ENCODE assay signal across 10 cellular contexts in the genomic region with DNA sequence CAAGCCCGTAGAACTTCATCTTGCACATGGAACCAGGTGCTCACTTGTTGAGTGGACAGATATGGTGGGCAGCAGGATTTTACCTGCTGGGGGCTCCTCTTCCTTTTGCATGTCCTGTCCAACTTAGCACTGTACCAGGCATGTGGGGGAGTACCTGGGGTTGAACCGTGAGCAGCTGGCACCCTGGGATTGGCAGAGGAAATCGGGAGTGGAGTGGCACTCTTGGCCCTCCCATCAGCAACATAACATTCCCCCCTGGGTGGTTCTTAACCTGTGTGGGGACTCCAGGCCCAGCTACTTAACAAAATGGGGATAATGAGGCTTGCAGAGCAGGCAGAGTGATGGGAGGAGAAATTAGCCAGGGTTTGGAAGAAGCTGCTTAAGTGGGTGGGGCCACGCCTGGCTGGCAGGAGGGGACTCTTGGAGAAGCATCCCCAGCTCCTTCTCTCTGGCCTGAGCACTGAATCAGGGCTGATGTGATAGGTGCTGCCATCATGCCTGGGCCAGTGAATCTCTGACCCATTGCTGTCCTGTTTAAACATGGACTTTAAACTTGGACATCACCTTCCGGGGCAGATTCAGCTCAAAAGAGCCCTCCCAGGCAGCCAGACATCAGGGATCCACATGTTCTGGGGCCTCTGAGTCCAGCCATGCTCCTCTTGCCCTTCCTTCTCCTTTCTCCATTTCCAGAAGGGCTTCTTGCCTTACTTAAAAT. TPM values are rescaled to one million over a fixed set of nuclear protein-coding genes. Genes with fewer than 3 reads are reported as not detected.
DNase-seq lines count a peak whose midpoint lies in the region; ATAC-seq and TF ChIP-seq lines count a peak whose summit lies in the region.
"Had no signal": no experiment of that assay in that cellular context is flagged by ENCODE, and none has a peak within 500 bp of the region (broad histone marks: within the 10 kb centered on the region; RNA-seq: fewer than 3 reads in every experiment).

No MANE protein-coding gene starts in this region.

- TF ChIP-seq CTCF in left lung (IDR thresholded peaks at IDR 0.05) (no peak), stomach (IDR thresholded peaks at IDR 0.05) (no peak)

- no peak for TF ChIP-seq EP300 in stomach (IDR thresholded peaks at IDR 0.05)

- H3K9me3 Mint-ChIP-seq in activated T-cell treated with anti-CD3 and anti-CD28 coated beads, Interleukin-2, amount 50 U/mL, for 24 hours: no peaks in the 10 kb centered on the region
- no peaks in the 10 kb centered on the region for H3K9me3 Mint-ChIP-seq in activated T-helper 1 cell treated with anti-CD3 and anti-CD28 coated beads, Interleukin-12 subunit alpha, Interleukin-12 subunit beta, Interleukin-2, Interleukin-4 antibody, amounts not matched to agents 30 ng/mL and 10 ng/mL and 1 ng/mL, durations not matched to agents 14 hours and 24 hours and 36 hours
- H3K9me3 Mint-ChIP-seq: activated B cell treated with CpG ODN at 0.5 μM for 24 hours had no signal

- no peak for ATAC-seq in left lung
- ATAC-seq in GM18502 (IDR thresholded peaks at IDR 0.05; ENCODE audit: poor library complexity, unreplicated experiment): no peak
- ATAC-seq in HG03159 (IDR thresholded peaks at IDR 0.05; ENCODE audit: unreplicated experiment): no peak

- H3K36me3 Mint-ChIP-seq in activated T-cell treated with anti-CD3 and anti-CD28 coated beads, Interleukin-2, amount 50 U/mL, for 24 hours (ENCODE audit: low read depth): no peaks in the 10 kb centered on the region
- H3K36me3 Mint-ChIP-seq in activated T-helper 1 cell treated with anti-CD3 and anti-CD28 coated beads, Interleukin-12 subunit alpha, Interleukin-12 subunit beta, Interleukin-2, Interleukin-4 antibody, amounts not matched to agents 30 ng/mL and 10 ng/mL and 1 ng/mL, durations not matched to agents 14 hours and 24 hours and 36 hours (ENCODE audit: low read depth): peaks cover 69% of the 10 kb centered on the region

- TF ChIP-seq POLR2A in stomach (IDR thresholded peaks at IDR 0.05): no peak

- peak overlapping the region; percentile 37 for H3K4me3 Mint-ChIP-seq in activated T-cell treated with anti-CD3 and anti-CD28 coated beads, Interleukin-2, amount 50 U/mL, for 24 hours
- no peak overlapping the region for H3K4me3 Mint-ChIP-seq in activated T-helper 1 cell treated with anti-CD3 and anti-CD28 coated beads, Interleukin-12 subunit alpha, Interleukin-12 subunit beta, Interleukin-2, Interleukin-4 antibody, amounts not matched to agents 30 ng/mL and 10 ng/mL and 1 ng/mL, durations not matched to agents 14 hours and 24 hours and 36 hours
- H3K4me3 Mint-ChIP-seq: activated B cell treated with CpG ODN at 0.5 μM for 24 hours had no signal

- H3K27me3 Mint-ChIP-seq in activated T-cell treated with anti-CD3 and anti-CD28 coated beads, Interleukin-2, amount 50 U/mL, for 24 hours: no peaks in the 10 kb centered on the region
- H3K27me3 Mint-ChIP-seq in activated T-helper 1 cell treated with anti-CD3 and anti-CD28 coated beads, Interleukin-12 subunit alpha, Interleukin-12 subunit beta, Interleukin-2, Interleukin-4 antibody, amounts not matched to agents 30 ng/mL and 10 ng/mL and 1 ng/mL, durations not matched to agents 14 hours and 24 hours and 36 hours (ENCODE audit: insufficient read depth): no peaks in the 10 kb centered on the region
- H3K27me3 Mint-ChIP-seq: activated B cell treated with CpG ODN at 0.5 μM for 24 hours had no signal

- intact Hi-C loops in activated T-helper 1 cell treated with anti-CD3 and anti-CD28 coated beads, Interleukin-12 subunit alpha, Interleukin-12 subunit beta, Interleukin-2, Interleukin-4 antibody, amounts not matched to agents 30 ng/mL and 10 ng/mL and 1 ng/mL, durations not matched to agents 14 hours and 24 hours and 36 hours (cut with micrococcal nuclease): no loop called here
- intact Hi-C loops in left lung (cut with DNase I) (no loop called here), stomach (cut with DNase I; ENCODE audit: low total_unique reads) (no loop called here)

- H3K9me3 ChIP-seq in left lung: no peaks in the 10 kb centered on the region
- no peaks in the 10 kb centered on the region for H3K9me3 ChIP-seq in stomach

- 69 to 79% (median 73%) methylated on average over 4 to 5 of the region's 5 CpGs for WGBS in stomach, 5 donors

- H3K27ac ChIP-seq in left lung (peak overlapping the region; percentile 30 to 84), stomach (peak overlapping the region; percentile 27 to 84 (median 73))

- H3K4me3 ChIP-seq in left lung: no peak overlapping the region
- H3K4me3 ChIP-seq in stomach: peak overlapping the region in 1 of 4 donors; percentile 3

- peak; percentile 36 for DNase-seq in activated T-cell treated with anti-CD3 and anti-CD28 coated beads, Interleukin-2, amount 50 U/mL, for 24 hours
- DNase-seq in activated T-cell treated with anti-CD3 and anti-CD28 coated beads, Interleukin-2, amount 50 U/mL, for 48 hours: no peak
- DNase-seq in activated T-helper 1 cell treated with anti-CD3 and anti-CD28 coated beads, Interleukin-12 subunit alpha, Interleukin-12 subunit beta, Interleukin-2, Interleukin-4 antibody, amounts not matched to agents 30 ng/mL and 10 ng/mL and 1 ng/mL, durations not matched to agents 14 hours and 24 hours and 36 hours (ENCODE audit: low spot score): no peak
- DNase-seq in left lung (peak in 1 of 2 donors; percentile 26), stomach (no peak), NCI-H1930 (lab: John Stamatoyannopoulos, UW) (no peak)
- DNase-seq: activated B cell treated with CpG ODN at 0.5 μM for 24 hours, NCI-H1436 had no signal

- H3K4me1 Mint-ChIP-seq in activated T-cell treated with anti-CD3 and anti-CD28 coated beads, Interleukin-2, amount 50 U/mL, for 24 hours (ENCODE audit: low read depth): peaks cover 90% of the 10 kb centered on the region
- peaks cover 66% of the 10 kb centered on the region for H3K4me1 Mint-ChIP-seq in activated T-helper 1 cell treated with anti-CD3 and anti-CD28 coated beads, Interleukin-12 subunit alpha, Interleukin-12 subunit beta, Interleukin-2, Interleukin-4 antibody, amounts not matched to agents 30 ng/mL and 10 ng/mL and 1 ng/mL, durations not matched to agents 14 hours and 24 hours and 36 hours (ENCODE audit: low read depth)

- H3K27me3 ChIP-seq in left lung (no peaks in the 10 kb centered on the region), stomach (no peaks in the 10 kb centered on the region)

- H3K36me3 ChIP-seq in left lung: peaks cover 0 to 100% of the 10 kb centered on the region in 2 donors
- peaks cover 98 to 100% (median 100%) of the 10 kb centered on the region in 4 donors for H3K36me3 ChIP-seq in stomach

- H3K4me1 ChIP-seq in left lung (peaks cover 14 to 99% of the 10 kb centered on the region in 2 donors), stomach (peaks cover 49 to 100% (median 82%) of the 10 kb centered on the region in 4 donors)

- peak overlapping the region; percentile 96 for H3K27ac Mint-ChIP-seq in activated T-cell treated with anti-CD3 and anti-CD28 coated beads, Interleukin-2, amount 50 U/mL, for 24 hours
- H3K27ac Mint-ChIP-seq in activated T-helper 1 cell treated with anti-CD3 and anti-CD28 coated beads, Interleukin-12 subunit alpha, Interleukin-12 subunit beta, Interleukin-2, Interleukin-4 antibody, amounts not matched to agents 30 ng/mL and 10 ng/mL and 1 ng/mL, durations not matched to agents 14 hours and 24 hours and 36 hours: peak overlapping the region; percentile 92
- H3K27ac Mint-ChIP-seq: activated B cell treated with CpG ODN at 0.5 μM for 24 hours had no signal

RNA-seq across cellular contexts. Expression of a gene that starts 15.5 kb away (rescaled TPM):
- total RNA-seq in activated T-helper 1 cell treated with anti-CD3 and anti-CD28 coated beads, Interleukin-12 subunit alpha, Interleukin-12 subunit beta, Interleukin-2, Interleukin-4 antibody, amounts not matched to agents 30 ng/mL and 10 ng/mL and 1 ng/mL, durations not matched to agents 14 hours and 24 hours and 36 hours: 54.9 and 55.0 TPM in 2 replicates
- total RNA-seq in left lung (100 to 1,000 TPM in 1 of 2 donors, 10 to 100 TPM in 1; 83.4 to 114 TPM), stomach (100 to 1,000 TPM in 3 of 5 donors, 10 to 100 TPM in 2; 50.1 to 227 (median 113) TPM)
- polyA plus RNA-seq in stomach: 10 to 100 TPM; 24.4 to 40.8 (median 27.6) TPM
